Comparison of ENCODE assay signal across 18 cellular contexts in the genomic region with DNA sequence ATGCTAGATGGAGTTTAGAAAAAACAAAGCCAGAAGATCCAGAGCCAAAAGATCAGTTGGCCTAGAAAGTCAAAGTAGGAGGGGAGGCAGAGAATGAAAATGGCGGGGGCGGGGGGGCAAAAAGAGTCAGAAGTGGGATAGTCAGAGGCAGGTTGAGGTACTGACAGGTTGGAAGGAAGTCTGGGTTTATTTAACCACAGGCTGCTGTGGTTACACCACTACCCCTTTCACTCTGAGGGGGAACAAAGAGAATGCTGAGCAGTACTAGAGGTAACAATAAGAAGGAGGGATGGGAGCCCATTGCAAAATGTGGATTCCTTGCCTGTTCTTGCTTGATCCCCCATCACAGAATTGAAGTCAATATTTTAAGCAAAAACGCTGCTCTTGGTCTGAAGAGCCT.
DNase-seq lines count a peak whose midpoint lies in the region; ATAC-seq, FAIRE-seq and TF ChIP-seq lines count a peak whose summit lies in the region.
"Had no signal": no experiment of that assay in that cellular context is flagged by ENCODE, and none has a peak within 500 bp of the region (broad histone marks: within the 10 kb centered on the region; RNA-seq: fewer than 3 reads in every experiment).

No MANE protein-coding gene starts in this region.

- peak in 1 of 2 donors; percentile 5 for DNase-seq in activated T-cell treated with anti-CD3 and anti-CD28 coated beads, Interleukin-2, amount 50 U/mL, for 72 hours
- DNase-seq in activated T-cell treated with anti-CD3 and anti-CD28 coated beads, Interleukin-2, amount 50 U/mL, for 1 hour, result no peak
- DNase-seq in KG1 (lab: John Stamatoyannopoulos, UW), result peak; percentile 6
- DNase-seq in stimulated activated naive CD8-positive, alpha-beta T cell treated with anti-CD3 and anti-CD28 coated beads, Interleukin-15, Interleukin-2, amounts not matched to agents 100 U/mL and 50 U/mL, for 24 hours, result peak; percentile 6
- no peak for DNase-seq in breast epithelium (ENCODE audit: low spot score in 2 of 2)
- DNase-seq in NCI-H1694 treated with DMSO at 0.1 percent for 48 hours (lab: John Stamatoyannopoulos, UW), result no peak
- no peak for DNase-seq in kidney
- DNase-seq: activated CD4-positive, alpha-beta T cell treated with anti-CD3 and anti-CD28 coated beads, Interleukin-2, amount 10 ng/mL, durations not matched to agents 7 days and 5 days; Caco-2; H7; Karpas-422; NCI-H2029 treated with DMSO at 0.1 percent for 48 hours; SHP77 treated with DMSO at 0.1 percent for 48 hours; T-helper 9 cell; testis had no signal

- H3K9me3 Mint-ChIP-seq in activated T-cell treated with anti-CD3 and anti-CD28 coated beads, Interleukin-2, amount 50 U/mL, for 72 hours, result peaks cover 0 to 1% of the 10 kb centered on the region in 2 donors
- H3K9me3 Mint-ChIP-seq: activated CD4-positive, alpha-beta T cell treated with anti-CD3 and anti-CD28 coated beads, Interleukin-2, amount 10 ng/mL, durations not matched to agents 7 days and 5 days had no signal

- H3K27me3 Mint-ChIP-seq in activated T-cell treated with anti-CD3 and anti-CD28 coated beads, Interleukin-2, amount 50 U/mL, for 72 hours (ENCODE audit: low read depth), result peaks cover 16% of the 10 kb centered on the region

- no peak for TF ChIP-seq CTCF in breast epithelium (IDR thresholded peaks at IDR 0.05)
- no peak for TF ChIP-seq CTCF in kidney (IDR thresholded peaks at IDR 0.05; ENCODE audit: borderline replicate concordance, extremely low read depth, insufficient read depth)

- FAIRE-seq in kidney (lab: Jason Lieb, UNC), result no peak
- FAIRE-seq: A549 had no signal

- H3K9ac ChIP-seq in kidney (ENCODE audit: low read length in 2 of 2), result no peak overlapping the region

- intact Hi-C loops in breast epithelium (cut with DNase I; ENCODE audit: low total_unique reads) (no loop called here), kidney (cut with DNase I) (no loop called here)

- no peaks in the 10 kb centered on the region for H3K9me3 ChIP-seq in breast epithelium
- no peaks in the 10 kb centered on the region for H3K9me3 ChIP-seq in kidney (ENCODE audit: control insufficient read depth in 1 of 2, low read length in 2 of 2)
- H3K9me3 ChIP-seq: A549, Caco-2, prostate gland, testis had no signal

- H3K4me1 ChIP-seq in breast epithelium, result no peaks in the 10 kb centered on the region
- H3K4me1 ChIP-seq in kidney (ENCODE audit: control insufficient read depth in 1 of 2, insufficient read depth in 1 of 2, low read depth in 1 of 2, low read length in 2 of 2), result no peaks in the 10 kb centered on the region
- H3K4me1 ChIP-seq: A549, Caco-2, prostate gland, testis had no signal

- no peak overlapping the region for H3K4me3 Mint-ChIP-seq in activated T-cell treated with anti-CD3 and anti-CD28 coated beads, Interleukin-2, amount 50 U/mL, for 72 hours
- H3K4me3 Mint-ChIP-seq: activated CD4-positive, alpha-beta T cell treated with anti-CD3 and anti-CD28 coated beads, Interleukin-2, amount 10 ng/mL, durations not matched to agents 7 days and 5 days had no signal

- H3K36me3 ChIP-seq in breast epithelium (no peaks in the 10 kb centered on the region), kidney (ENCODE audit: control insufficient read depth in 1 of 2, insufficient read depth in 2 of 2, low read length in 2 of 2) (no peaks in the 10 kb centered on the region)
- H3K36me3 ChIP-seq: prostate gland had no signal

- no peak for TF ChIP-seq POLR2A in breast epithelium (IDR thresholded peaks at IDR 0.05)

- H3K4me1 Mint-ChIP-seq in activated T-cell treated with anti-CD3 and anti-CD28 coated beads, Interleukin-2, amount 50 U/mL, for 72 hours (ENCODE audit: low read depth), result peaks cover 9% of the 10 kb centered on the region

- H3K27me3 ChIP-seq in breast epithelium, result no peaks in the 10 kb centered on the region
- H3K27me3 ChIP-seq: testis had no signal

- H3K27ac ChIP-seq in breast epithelium (no peak overlapping the region), kidney (ENCODE audit: low read depth in 2 of 2, low read length in 2 of 2) (no peak overlapping the region)
- H3K27ac ChIP-seq: A549, prostate gland, testis had no signal

- peaks cover 0 to 2% of the 10 kb centered on the region in 2 donors for H3K36me3 Mint-ChIP-seq in activated T-cell treated with anti-CD3 and anti-CD28 coated beads, Interleukin-2, amount 50 U/mL, for 72 hours (ENCODE audit: insufficient read depth in 2 of 2)

- H3K27ac Mint-ChIP-seq in activated T-cell treated with anti-CD3 and anti-CD28 coated beads, Interleukin-2, amount 50 U/mL, for 72 hours, result no peak overlapping the region
- H3K27ac Mint-ChIP-seq: activated CD4-positive, alpha-beta T cell treated with anti-CD3 and anti-CD28 coated beads, Interleukin-2, amount 10 ng/mL, durations not matched to agents 7 days and 5 days had no signal

- ATAC-seq in activated T-cell treated with anti-CD3 and anti-CD28 coated beads, Interleukin-2, amount 50 U/mL, for 72 hours (replicated peaks in 1 of 2), result peak; percentile 70 to 72
- peak; percentile 94 for ATAC-seq in HG02884 (IDR thresholded peaks at IDR 0.05; ENCODE audit: unreplicated experiment)
- ATAC-seq in stimulated activated naive CD8-positive, alpha-beta T cell treated with anti-CD3 and anti-CD28 coated beads, Interleukin-15, Interleukin-2, amounts not matched to agents 100 U/mL and 50 U/mL, for 24 hours, result peak; percentile 87
- ATAC-seq: A549 had no signal

- H3K4me3 ChIP-seq in breast epithelium (no peak overlapping the region), kidney (ENCODE audit: low read length in 2 of 2) (no peak overlapping the region)
- H3K4me3 ChIP-seq: A549, prostate gland, testis had no signal

Comparison
In these comparisons a context has a peak if more than half of its experiments do, and no peak if none do; other contexts are left out.
1. DNase-seq: peak in KG1 (single experiment) and stimulated activated naive CD8-positive, alpha-beta T cell treated with anti-CD3 and anti-CD28 coated beads, Interleukin-15, Interleukin-2, amounts not matched to agents 100 U/mL and 50 U/mL, for 24 hours (single experiment); none in activated T-cell treated with anti-CD3 and anti-CD28 coated beads, Interleukin-2, amount 50 U/mL, for 1 hour (single experiment), breast epithelium (0 of 2), NCI-H1694 treated with DMSO at 0.1 percent for 48 hours (single experiment) and kidney (single experiment).
2. Peak in every context shown above with its lines, with median percentiles within 50 percentile points of each other: ATAC-seq.